ENCODE assay signal across 8 cellular contexts in the genomic region with DNA sequence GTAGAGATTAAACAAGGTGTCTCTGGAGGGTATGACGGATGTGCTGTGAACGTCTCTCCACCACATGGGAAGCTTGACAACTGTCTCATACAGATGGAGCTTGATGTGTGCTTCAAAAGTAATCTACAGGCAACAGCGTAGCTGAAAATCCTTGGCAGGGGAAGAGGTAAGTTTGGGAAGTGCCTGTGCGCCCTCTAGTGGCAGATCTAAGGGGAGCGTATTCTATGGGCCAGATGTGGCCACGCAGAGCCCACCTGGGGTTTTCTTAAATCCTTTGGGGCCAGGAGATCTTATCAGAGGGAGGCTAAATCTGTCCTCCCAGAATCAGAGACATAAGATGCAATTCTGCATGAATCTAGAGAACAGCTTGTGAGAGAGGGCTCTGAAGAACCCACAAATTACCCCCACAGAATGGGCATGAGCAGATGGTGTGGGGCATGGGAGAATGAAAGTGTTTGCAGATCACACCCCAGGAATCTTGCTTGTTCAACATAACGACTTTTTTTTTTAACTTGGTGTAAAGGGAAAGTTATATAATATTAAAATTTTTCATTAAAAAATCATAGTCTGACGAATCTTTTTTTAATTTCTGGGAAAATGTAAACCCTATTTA.
DNase-seq lines count a peak whose midpoint lies in the region; ATAC-seq and TF ChIP-seq lines count a peak whose summit lies in the region.

No MANE protein-coding gene starts in this region.

- no peak overlapping the region for H3K4me3 Mint-ChIP-seq in activated CD4-positive, alpha-beta memory T cell treated with anti-CD3 and anti-CD28 coated beads, Interleukin-2, amount 10 ng/mL, durations not matched to agents 7 days and 5 days
- H3K4me3 Mint-ChIP-seq in mesothelial cell of epicardium, result no peak overlapping the region

- no peaks in the 10 kb centered on the region for H3K4me1 ChIP-seq in effector memory CD4-positive, alpha-beta T cell (ENCODE audit: control insufficient read depth, insufficient read depth, low read length, poor library complexity, severe bottlenecking)

- peak; percentile 89 for TF ChIP-seq CTCF in mesothelial cell of epicardium (IDR thresholded peaks at IDR 0.05; ENCODE audit: unreplicated experiment)

- peak; percentile 68 for ATAC-seq in GM18498 (IDR thresholded peaks at IDR 0.05; ENCODE audit: unreplicated experiment)
- ATAC-seq in HG03103 (IDR thresholded peaks at IDR 0.05; ENCODE audit: low read depth, unreplicated experiment), result peak; percentile 74

- H3K9me3 ChIP-seq in effector memory CD4-positive, alpha-beta T cell (ENCODE audit: control insufficient read depth, low read length), result no peaks in the 10 kb centered on the region

- DNase-seq in A172 (ENCODE audit: low spot score) (peak; percentile 74), NCI-H748 treated with DMSO at 0.1 percent for 48 hours (lab: John Stamatoyannopoulos, UW) (peak; percentile 40), mesothelial cell of epicardium (ENCODE audit: low spot score in 2 of 2, unreplicated experiment in 2 of 2) (peak; percentile 44 to 74)
- peak; percentile 66 for DNase-seq in activated CD4-positive, alpha-beta memory T cell treated with anti-CD3 and anti-CD28 coated beads, Interleukin-2, amount 10 ng/mL, durations not matched to agents 7 days and 5 days
- peak; percentile 18 to 47 (median 32) for DNase-seq in effector memory CD4-positive, alpha-beta T cell
- peak; percentile 27 to 32 for DNase-seq in stimulated activated CD8-positive, alpha-beta memory T cell treated with anti-CD3 and anti-CD28 coated beads, Interleukin-4, amount 100 ng/mL, for 1 hour (ENCODE audit: low read depth in 2 of 2, low spot score in 1 of 2)

- H3K27me3 Mint-ChIP-seq in activated CD4-positive, alpha-beta memory T cell treated with anti-CD3 and anti-CD28 coated beads, Interleukin-2, amount 10 ng/mL, durations not matched to agents 7 days and 5 days, result peaks cover 5% of the 10 kb centered on the region
- peaks cover 13% of the 10 kb centered on the region for H3K27me3 Mint-ChIP-seq in mesothelial cell of epicardium (ENCODE audit: low read depth)

- H3K27ac ChIP-seq in effector memory CD4-positive, alpha-beta T cell (ENCODE audit: insufficient read depth, low read length, poor library complexity, severe bottlenecking), result no peak overlapping the region

- H3K27ac Mint-ChIP-seq in activated CD4-positive, alpha-beta memory T cell treated with anti-CD3 and anti-CD28 coated beads, Interleukin-2, amount 10 ng/mL, durations not matched to agents 7 days and 5 days, result no peak overlapping the region
- H3K27ac Mint-ChIP-seq in mesothelial cell of epicardium, result no peak overlapping the region

- no peaks in the 10 kb centered on the region for H3K27me3 ChIP-seq in effector memory CD4-positive, alpha-beta T cell (replicated peaks; ENCODE audit: control insufficient read depth, insufficient read depth, low read length, poor library complexity, severe bottlenecking)

- H3K4me3 ChIP-seq in effector memory CD4-positive, alpha-beta T cell (ENCODE audit: insufficient read depth, low read depth, low read length, poor library complexity, severe bottlenecking), result no peak overlapping the region

- no peaks in the 10 kb centered on the region for H3K36me3 Mint-ChIP-seq in activated CD4-positive, alpha-beta memory T cell treated with anti-CD3 and anti-CD28 coated beads, Interleukin-2, amount 10 ng/mL, durations not matched to agents 7 days and 5 days (ENCODE audit: low read depth)
- H3K36me3 Mint-ChIP-seq in mesothelial cell of epicardium, result no peaks in the 10 kb centered on the region

- peaks cover 4% of the 10 kb centered on the region for H3K4me1 Mint-ChIP-seq in activated CD4-positive, alpha-beta memory T cell treated with anti-CD3 and anti-CD28 coated beads, Interleukin-2, amount 10 ng/mL, durations not matched to agents 7 days and 5 days
- no peaks in the 10 kb centered on the region for H3K4me1 Mint-ChIP-seq in mesothelial cell of epicardium

- POLR2A ChIA-PET in activated CD4-positive, alpha-beta memory T cell treated with anti-CD3 and anti-CD28 coated beads, Interleukin-2, amount 10 ng/mL, durations not matched to agents 7 days and 5 days (lab: Charles Lee), result interaction anchor here (0.6 kb wide), 1 partner anchor 141 kb away, joined by 4 read pairs; no protein-coding TSS in a partner anchor

- CTCF ChIA-PET in activated CD4-positive, alpha-beta memory T cell treated with anti-CD3 and anti-CD28 coated beads, Interleukin-2, amount 10 ng/mL, durations not matched to agents 7 days and 5 days (lab: Charles Lee), result interaction anchor here (0.7 to 3.8 kb wide), 33 partner anchors 9 to 652 kb away, joined by 3 to 43 read pairs (median 4); a partner anchor contains a TSS

- H3K36me3 ChIP-seq in effector memory CD4-positive, alpha-beta T cell (ENCODE audit: control insufficient read depth, insufficient read depth, low read length), result no peaks in the 10 kb centered on the region

- no peaks in the 10 kb centered on the region for H3K9me3 Mint-ChIP-seq in activated CD4-positive, alpha-beta memory T cell treated with anti-CD3 and anti-CD28 coated beads, Interleukin-2, amount 10 ng/mL, durations not matched to agents 7 days and 5 days
- peaks cover 14% of the 10 kb centered on the region for H3K9me3 Mint-ChIP-seq in mesothelial cell of epicardium
